19 cellular contexts compared by ENCODE assay signal in the genomic region with DNA sequence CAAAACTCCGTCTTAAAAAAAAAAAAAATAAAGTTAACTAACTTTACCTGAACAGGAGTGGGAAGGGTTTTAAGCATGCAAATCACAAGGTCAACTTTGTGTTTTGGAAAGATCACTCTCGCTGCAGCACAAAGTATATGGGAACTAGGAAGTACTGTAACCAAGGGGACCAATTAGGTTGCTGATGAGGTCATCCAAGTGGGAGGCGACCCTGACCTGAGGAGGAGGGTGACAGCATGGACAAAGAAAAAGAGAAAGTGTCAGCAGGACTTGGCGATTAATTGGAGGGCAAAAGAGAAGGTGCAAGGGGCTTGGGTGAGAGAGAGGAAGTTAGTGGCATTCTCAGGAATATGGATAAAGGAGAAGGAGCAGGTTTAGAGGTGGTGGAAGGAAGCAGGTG.
"Had no signal": no experiment of that assay in that cellular context is flagged by ENCODE, and none has a peak within 500 bp of the region (broad histone marks: within the 10 kb centered on the region; RNA-seq: fewer than 3 reads in every experiment).

No MANE protein-coding gene starts in this region.

- H3K27ac ChIP-seq: adrenal gland, esophagus muscularis mucosa, heart right ventricle, skin epidermis, testis had no signal

- H3K4me3 ChIP-seq: adrenal gland, esophagus muscularis mucosa, heart right ventricle, skin epidermis, testis had no signal

- H3K36me3 Mint-ChIP-seq: type B pancreatic cell had no signal

- ATAC-seq: activated naive CD4-positive, alpha-beta T cell treated with anti-CD3 and anti-CD28 coated beads, Interleukin-2, amount 50 U/mL, for 72 hours; activated T-cell treated with anti-CD3 and anti-CD28 coated beads, Interleukin-2, amount 50 U/mL, for 72 hours; heart right ventricle had no signal

- H3K4me1 ChIP-seq: adrenal gland, esophagus muscularis mucosa, heart right ventricle, testis had no signal

- FAIRE-seq: astrocyte, bronchial epithelial cell had no signal

- H3K27me3 ChIP-seq: adrenal gland, esophagus muscularis mucosa, heart right ventricle, testis had no signal

- H3K9me3 Mint-ChIP-seq: activated T-cell treated with anti-CD3 and anti-CD28 coated beads, Interleukin-2, amount 50 U/mL, for 72 hours; dendritic cell treated with granulocyte-macrophage colony-stimulating factor and Interleukin-4, amounts not matched to agents 40 ng/mL and 50 ng/mL, for 4 days; type B pancreatic cell had no signal

- H3K27ac Mint-ChIP-seq: activated naive CD4-positive, alpha-beta T cell treated with anti-CD3 and anti-CD28 coated beads, Interleukin-2, amount 50 U/mL, for 72 hours; activated T-cell treated with anti-CD3 and anti-CD28 coated beads, Interleukin-2, amount 50 U/mL, for 72 hours; dendritic cell treated with granulocyte-macrophage colony-stimulating factor and Interleukin-4, amounts not matched to agents 40 ng/mL and 50 ng/mL, for 4 days; nephron progenitor cell; type B pancreatic cell had no signal

- H3K36me3 ChIP-seq: adrenal gland, esophagus muscularis mucosa, heart right ventricle had no signal

- H3K9me3 ChIP-seq: adrenal gland, esophagus muscularis mucosa, heart right ventricle, testis had no signal

- DNase-seq: activated CD4-positive, alpha-beta T cell treated with anti-CD3 and anti-CD28 coated beads, Interleukin-2, amount 50 U/mL, for 1 hour; activated CD4-positive, CD25-positive, alpha-beta regulatory T cell; activated gamma-delta T cell; activated T-cell treated with anti-CD3 and anti-CD28 coated beads, Interleukin-2, amount 50 U/mL, for 72 hours; adrenal gland; effector CD8-positive, alpha-beta T cell; heart right ventricle; nephron progenitor cell; nucleus accumbens; posterior cingulate gyrus; T-helper 9 cell; testis had no signal

- H3K4me3 Mint-ChIP-seq: activated T-cell treated with anti-CD3 and anti-CD28 coated beads, Interleukin-2, amount 50 U/mL, for 72 hours; dendritic cell treated with granulocyte-macrophage colony-stimulating factor and Interleukin-4, amounts not matched to agents 40 ng/mL and 50 ng/mL, for 4 days; nephron progenitor cell; type B pancreatic cell had no signal
